ENCODE assay signal across 2 cellular contexts in the genomic region with DNA sequence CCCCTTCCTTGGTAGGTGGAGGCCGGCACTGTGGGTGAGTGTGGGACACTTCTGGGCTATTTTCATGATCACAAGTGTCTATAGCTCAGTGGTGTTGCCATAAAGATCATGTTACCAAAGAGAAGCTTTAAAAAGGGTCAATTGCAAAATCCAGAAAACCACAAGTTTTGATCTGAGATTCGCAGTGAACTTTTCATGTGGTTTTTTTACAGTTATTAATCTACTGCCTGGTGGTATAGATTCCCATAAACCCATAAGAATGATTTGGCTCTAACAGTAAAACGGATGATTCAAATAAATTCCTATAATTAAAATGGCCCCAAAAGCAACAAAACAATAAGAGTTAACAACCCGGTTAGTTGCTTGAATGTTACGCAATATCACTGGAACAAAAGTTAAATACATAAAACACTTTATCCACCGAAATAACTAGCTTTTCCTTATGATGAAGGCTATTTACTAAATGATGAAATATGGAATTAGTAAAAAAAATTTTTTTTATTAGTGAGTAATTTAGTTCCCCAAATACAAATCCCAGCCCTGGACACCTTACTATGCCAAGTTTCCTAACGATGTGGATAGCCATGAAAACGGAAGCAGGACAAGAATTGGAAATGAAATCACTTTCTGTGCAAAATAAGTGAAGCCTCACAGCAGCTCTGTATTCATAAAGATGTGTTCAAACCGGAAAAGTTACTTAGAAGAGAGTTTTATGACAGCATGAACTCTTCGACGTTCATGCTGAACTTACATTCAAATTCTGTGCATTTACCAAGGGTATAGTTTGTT.
TF ChIP-seq lines count a peak whose summit lies in the region.

No MANE protein-coding gene starts in this region.

TF ChIP-seq in SK-N-SH, 30 proteins besides CTCF, POLR2A, EP300 and RAD21:
- TF ChIP-seq, protein P1, sequence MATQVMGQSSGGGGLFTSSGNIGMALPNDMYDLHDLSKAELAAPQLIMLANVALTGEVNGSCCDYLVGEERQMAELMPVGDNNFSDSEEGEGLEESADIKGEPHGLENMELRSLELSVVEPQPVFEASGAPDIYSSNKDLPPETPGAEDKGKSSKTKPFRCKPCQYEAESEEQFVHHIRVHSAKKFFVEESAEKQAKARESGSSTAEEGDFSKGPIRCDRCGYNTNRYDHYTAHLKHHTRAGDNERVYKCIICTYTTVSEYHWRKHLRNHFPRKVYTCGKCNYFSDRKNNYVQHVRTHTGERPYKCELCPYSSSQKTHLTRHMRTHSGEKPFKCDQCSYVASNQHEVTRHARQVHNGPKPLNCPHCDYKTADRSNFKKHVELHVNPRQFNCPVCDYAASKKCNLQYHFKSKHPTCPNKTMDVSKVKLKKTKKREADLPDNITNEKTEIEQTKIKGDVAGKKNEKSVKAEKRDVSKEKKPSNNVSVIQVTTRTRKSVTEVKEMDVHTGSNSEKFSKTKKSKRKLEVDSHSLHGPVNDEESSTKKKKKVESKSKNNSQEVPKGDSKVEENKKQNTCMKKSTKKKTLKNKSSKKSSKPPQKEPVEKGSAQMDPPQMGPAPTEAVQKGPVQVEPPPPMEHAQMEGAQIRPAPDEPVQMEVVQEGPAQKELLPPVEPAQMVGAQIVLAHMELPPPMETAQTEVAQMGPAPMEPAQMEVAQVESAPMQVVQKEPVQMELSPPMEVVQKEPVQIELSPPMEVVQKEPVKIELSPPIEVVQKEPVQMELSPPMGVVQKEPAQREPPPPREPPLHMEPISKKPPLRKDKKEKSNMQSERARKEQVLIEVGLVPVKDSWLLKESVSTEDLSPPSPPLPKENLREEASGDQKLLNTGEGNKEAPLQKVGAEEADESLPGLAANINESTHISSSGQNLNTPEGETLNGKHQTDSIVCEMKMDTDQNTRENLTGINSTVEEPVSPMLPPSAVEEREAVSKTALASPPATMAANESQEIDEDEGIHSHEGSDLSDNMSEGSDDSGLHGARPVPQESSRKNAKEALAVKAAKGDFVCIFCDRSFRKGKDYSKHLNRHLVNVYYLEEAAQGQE (IDR thresholded peaks at IDR 0.05; ENCODE audit: low read depth, low read length) = no peak
- TF ChIP-seq GATA2 (CRISPR knock-in tag; IDR thresholded peaks at IDR 0.05) (no peak), SMC3 (IDR thresholded peaks at IDR 0.05; ENCODE audit: low read depth, low read length) (no peak), TCF12 (IDR thresholded peaks at IDR 0.05) (no peak), YY1 (IDR thresholded peaks at IDR 0.05; ENCODE audit: low read depth) (no peak), EZH2phosphoT487 (IDR thresholded peaks at IDR 0.05; ENCODE audit: borderline replicate concordance, low read depth) (no peak), POLR2AphosphoS5 (IDR thresholded peaks at IDR 0.05; ENCODE audit: low read depth, low read length) (no peak), RXRA (IDR thresholded peaks at IDR 0.05; ENCODE audit: borderline replicate concordance, low read depth) (no peak), TEAD4 (IDR thresholded peaks at IDR 0.05; ENCODE audit: borderline replicate concordance, insufficient read depth) (no peak), FOXM1 (IDR thresholded peaks at IDR 0.05; ENCODE audit: low read depth) (no peak), TAF1 (IDR thresholded peaks at IDR 0.05; ENCODE audit: borderline replicate concordance, low read depth, low read length) (no peak), CHD2 (IDR thresholded peaks at IDR 0.05; ENCODE audit: low read length, partially characterized antibody) (no peak), SIN3A (IDR thresholded peaks at IDR 0.05; ENCODE audit: borderline replicate concordance, low read depth, low read length) (no peak), FOSL2 (IDR thresholded peaks at IDR 0.05; ENCODE audit: borderline replicate concordance, low read depth) (no peak), MXI1 (IDR thresholded peaks at IDR 0.05; ENCODE audit: low read depth, low read length) (no peak), RCOR1 (IDR thresholded peaks at IDR 0.05; ENCODE audit: low read length) (no peak), NFIC (IDR thresholded peaks at IDR 0.05; ENCODE audit: borderline replicate concordance) (no peak)
- TF ChIP-seq, protein P2, sequence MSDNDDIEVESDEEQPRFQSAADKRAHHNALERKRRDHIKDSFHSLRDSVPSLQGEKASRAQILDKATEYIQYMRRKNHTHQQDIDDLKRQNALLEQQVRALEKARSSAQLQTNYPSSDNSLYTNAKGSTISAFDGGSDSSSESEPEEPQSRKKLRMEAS (IDR thresholded peaks at IDR 0.05; ENCODE audit: low read depth) = no peak
- TF ChIP-seq, protein P3, sequence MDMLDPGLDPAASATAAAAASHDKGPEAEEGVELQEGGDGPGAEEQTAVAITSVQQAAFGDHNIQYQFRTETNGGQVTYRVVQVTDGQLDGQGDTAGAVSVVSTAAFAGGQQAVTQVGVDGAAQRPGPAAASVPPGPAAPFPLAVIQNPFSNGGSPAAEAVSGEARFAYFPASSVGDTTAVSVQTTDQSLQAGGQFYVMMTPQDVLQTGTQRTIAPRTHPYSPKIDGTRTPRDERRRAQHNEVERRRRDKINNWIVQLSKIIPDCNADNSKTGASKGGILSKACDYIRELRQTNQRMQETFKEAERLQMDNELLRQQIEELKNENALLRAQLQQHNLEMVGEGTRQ (IDR thresholded peaks at IDR 0.05; ENCODE audit: borderline replicate concordance, low read depth, low read length) = no peak
- TF ChIP-seq, protein P4, sequence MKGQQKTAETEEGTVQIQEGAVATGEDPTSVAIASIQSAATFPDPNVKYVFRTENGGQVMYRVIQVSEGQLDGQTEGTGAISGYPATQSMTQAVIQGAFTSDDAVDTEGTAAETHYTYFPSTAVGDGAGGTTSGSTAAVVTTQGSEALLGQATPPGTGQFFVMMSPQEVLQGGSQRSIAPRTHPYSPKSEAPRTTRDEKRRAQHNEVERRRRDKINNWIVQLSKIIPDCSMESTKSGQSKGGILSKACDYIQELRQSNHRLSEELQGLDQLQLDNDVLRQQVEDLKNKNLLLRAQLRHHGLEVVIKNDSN (IDR thresholded peaks at IDR 0.05; ENCODE audit: borderline replicate concordance, low read depth) = no peak

TF ChIP-seq in SK-N-SH treated with all-trans-retinoic acid at 6 μM for 48 hours, 23 proteins besides CTCF, POLR2A, EP300 and RAD21 (continued from another document):
- TF ChIP-seq, protein P5, sequence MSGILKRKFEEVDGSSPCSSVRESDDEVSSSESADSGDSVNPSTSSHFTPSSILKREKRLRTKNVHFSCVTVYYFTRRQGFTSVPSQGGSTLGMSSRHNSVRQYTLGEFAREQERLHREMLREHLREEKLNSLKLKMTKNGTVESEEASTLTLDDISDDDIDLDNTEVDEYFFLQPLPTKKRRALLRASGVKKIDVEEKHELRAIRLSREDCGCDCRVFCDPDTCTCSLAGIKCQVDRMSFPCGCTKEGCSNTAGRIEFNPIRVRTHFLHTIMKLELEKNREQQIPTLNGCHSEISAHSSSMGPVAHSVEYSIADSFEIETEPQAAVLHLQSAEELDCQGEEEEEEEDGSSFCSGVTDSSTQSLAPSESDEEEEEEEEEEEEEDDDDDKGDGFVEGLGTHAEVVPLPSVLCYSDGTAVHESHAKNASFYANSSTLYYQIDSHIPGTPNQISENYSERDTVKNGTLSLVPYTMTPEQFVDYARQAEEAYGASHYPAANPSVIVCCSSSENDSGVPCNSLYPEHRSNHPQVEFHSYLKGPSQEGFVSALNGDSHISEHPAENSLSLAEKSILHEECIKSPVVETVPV (CRISPR knock-in tag; IDR thresholded peaks at IDR 0.05) = no peak
- TF ChIP-seq ISL1 (CRISPR knock-in tag; IDR thresholded peaks at IDR 0.05) = no peak
- no peak for TF ChIP-seq ESRRG (CRISPR knock-in tag; IDR thresholded peaks at IDR 0.05)
- TF ChIP-seq ZC3H10 (CRISPR knock-in tag; IDR thresholded peaks at IDR 0.05) = no peak
- no peak for TF ChIP-seq RARB (CRISPR knock-in tag; IDR thresholded peaks at IDR 0.05)
- TF ChIP-seq ZFP3 (CRISPR knock-in tag; IDR thresholded peaks at IDR 0.05) = no peak
- TF ChIP-seq, protein P6, sequence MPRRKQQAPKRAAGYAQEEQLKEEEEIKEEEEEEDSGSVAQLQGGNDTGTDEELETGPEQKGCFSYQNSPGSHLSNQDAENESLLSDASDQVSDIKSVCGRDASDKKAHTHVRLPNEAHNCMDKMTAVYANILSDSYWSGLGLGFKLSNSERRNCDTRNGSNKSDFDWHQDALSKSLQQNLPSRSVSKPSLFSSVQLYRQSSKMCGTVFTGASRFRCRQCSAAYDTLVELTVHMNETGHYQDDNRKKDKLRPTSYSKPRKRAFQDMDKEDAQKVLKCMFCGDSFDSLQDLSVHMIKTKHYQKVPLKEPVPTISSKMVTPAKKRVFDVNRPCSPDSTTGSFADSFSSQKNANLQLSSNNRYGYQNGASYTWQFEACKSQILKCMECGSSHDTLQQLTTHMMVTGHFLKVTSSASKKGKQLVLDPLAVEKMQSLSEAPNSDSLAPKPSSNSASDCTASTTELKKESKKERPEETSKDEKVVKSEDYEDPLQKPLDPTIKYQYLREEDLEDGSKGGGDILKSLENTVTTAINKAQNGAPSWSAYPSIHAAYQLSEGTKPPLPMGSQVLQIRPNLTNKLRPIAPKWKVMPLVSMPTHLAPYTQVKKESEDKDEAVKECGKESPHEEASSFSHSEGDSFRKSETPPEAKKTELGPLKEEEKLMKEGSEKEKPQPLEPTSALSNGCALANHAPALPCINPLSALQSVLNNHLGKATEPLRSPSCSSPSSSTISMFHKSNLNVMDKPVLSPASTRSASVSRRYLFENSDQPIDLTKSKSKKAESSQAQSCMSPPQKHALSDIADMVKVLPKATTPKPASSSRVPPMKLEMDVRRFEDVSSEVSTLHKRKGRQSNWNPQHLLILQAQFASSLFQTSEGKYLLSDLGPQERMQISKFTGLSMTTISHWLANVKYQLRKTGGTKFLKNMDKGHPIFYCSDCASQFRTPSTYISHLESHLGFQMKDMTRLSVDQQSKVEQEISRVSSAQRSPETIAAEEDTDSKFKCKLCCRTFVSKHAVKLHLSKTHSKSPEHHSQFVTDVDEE (CRISPR knock-in tag; IDR thresholded peaks at IDR 0.05) = no peak
- TF ChIP-seq CSDC2 (CRISPR knock-in tag; IDR thresholded peaks at IDR 0.05) = no peak
- TF ChIP-seq ZNF70 (CRISPR knock-in tag; IDR thresholded peaks at IDR 0.05) = no peak
- no peak for TF ChIP-seq GLIS3 (CRISPR knock-in tag; IDR thresholded peaks at IDR 0.05)
- TF ChIP-seq OSR1 (CRISPR knock-in tag; IDR thresholded peaks at IDR 0.05) = no peak
